ENCODE assay signal across 8 cellular contexts in genomic region chr20:45791668-45792512, GRCh38. TPM values are rescaled to one million over a fixed set of nuclear protein-coding genes. Genes with fewer than 3 reads are reported as not detected.
DNase-seq lines count a peak whose midpoint lies in the region; ATAC-seq, FAIRE-seq and TF ChIP-seq lines count a peak whose summit lies in the region.

TSS of gene DNTTIP1 (plus strand) at chr20:45791954. CDS start at chr20:45792005, 51 bp downstream.
TSS of gene WFDC3 (minus strand) at chr20:45791883. CDS start at chr20:45789975, 1,908 bp downstream.

- peak; percentile 88 for ATAC-seq in HG02840 (IDR thresholded peaks at IDR 0.05; ENCODE audit: low FRiP score, unreplicated experiment)

- peak within 1 kb of the TSS; percentile 93 for H3K4me2 ChIP-seq in astrocyte (ENCODE audit: low read length)
- peak within 1 kb of the TSS; percentile 89 for H3K4me2 ChIP-seq in hepatocyte

- intact Hi-C loops in uterus (cut with DNase I; ENCODE audit: low total_unique reads) = no loop called here

- peaks cover 12% of the 10 kb centered on the region for H3K4me1 ChIP-seq in astrocyte (ENCODE audit: insufficient read depth, low read length)
- H3K4me1 ChIP-seq in hepatocyte (ENCODE audit: insufficient read depth) = peaks cover 7% of the 10 kb centered on the region
- no peaks in the 10 kb centered on the region for H3K4me1 ChIP-seq in uterus

- peaks cover 2% of the 10 kb centered on the region for H3K27me3 Mint-ChIP-seq in astrocyte (ENCODE audit: low read depth, unreplicated experiment)

- peaks cover 26% of the 10 kb centered on the region for H3K36me3 ChIP-seq in astrocyte (ENCODE audit: insufficient read depth, low read length)
- no peaks in the 10 kb centered on the region for H3K36me3 ChIP-seq in hepatocyte (replicated peaks; ENCODE audit: insufficient read depth, low read depth)
- H3K36me3 ChIP-seq in uterus = no peaks in the 10 kb centered on the region

- peak within 1 kb of the TSS; percentile 75 for H3K27ac ChIP-seq in astrocyte (ENCODE audit: low read depth, low read length)
- peak within 1 kb of the TSS; percentile 89 for H3K27ac ChIP-seq in hepatocyte
- H3K27ac ChIP-seq in uterus = peak within 1 kb of the TSS; percentile 80 to 95

- peak within 1 kb of the TSS; percentile 93 for H3K9ac ChIP-seq in astrocyte (ENCODE audit: low read length)

- WGBS in hepatocyte (ENCODE audit: low lambda C conversion rate, missing lambda C conversion rate) = 1% methylated on average over 63 of the region's 63 CpGs

- H3K4me3 Mint-ChIP-seq in astrocyte (ENCODE audit: unreplicated experiment) = peak within 1 kb of the TSS; percentile 98

- DNase-seq in GM13976 (ENCODE audit: low spot score) (peak; percentile 95), NCI-H1694 treated with DMSO at 0.1 percent for 48 hours (lab: John Stamatoyannopoulos, UW) (peak; percentile 45), T-helper 22 cell (ENCODE audit: low read depth) (peak; percentile 74), astrocyte (ENCODE audit: low read depth) (peak; percentile 78), hepatocyte (ENCODE audit: low spot score) (peak; percentile 97), putamen (ENCODE audit: low spot score) (peak; percentile 87), uterus (peak; percentile 90 to 92)

- in situ Hi-C loops in GM13976 (cut with MboI; ENCODE audit: low sequenced_read_pairs, unreplicated experiment) = no loop called here

- no peak for FAIRE-seq in astrocyte (lab: Jason Lieb, UNC)

- H3K9me3 Mint-ChIP-seq in astrocyte (ENCODE audit: unreplicated experiment) = no peaks in the 10 kb centered on the region

- H3K9me3 ChIP-seq in astrocyte (ENCODE audit: insufficient read depth, low read depth, low read length) = no peaks in the 10 kb centered on the region
- no peaks in the 10 kb centered on the region for H3K9me3 ChIP-seq in hepatocyte (ENCODE audit: low read depth)
- H3K9me3 ChIP-seq in uterus = no peaks in the 10 kb centered on the region

- no peaks in the 10 kb centered on the region for H3K9me2 ChIP-seq in hepatocyte (replicated peaks; ENCODE audit: insufficient read depth)

- peaks cover 23% of the 10 kb centered on the region for H3K79me2 ChIP-seq in astrocyte (ENCODE audit: insufficient read depth, low read length)
- H3K79me2 ChIP-seq in hepatocyte = peaks cover 14% of the 10 kb centered on the region

- H4K20me1 ChIP-seq in astrocyte (ENCODE audit: insufficient read depth, low read length) (no peaks in the 10 kb centered on the region), hepatocyte (ENCODE audit: insufficient read depth, poor library complexity, severe bottlenecking) (no peaks in the 10 kb centered on the region)

- TF ChIP-seq POLR2A in uterus (IDR thresholded peaks at IDR 0.05) = peak; percentile 20 to 84

- H3K4me3 ChIP-seq in astrocyte (ENCODE audit: insufficient read depth, low read depth, low read length) (peak within 1 kb of the TSS; percentile 86), hepatocyte (peak within 1 kb of the TSS; percentile 78), uterus (peak within 1 kb of the TSS; percentile 62 to 97)

- H3K27me3 ChIP-seq in astrocyte (ENCODE audit: insufficient read depth, low read length) (no peaks in the 10 kb centered on the region), hepatocyte (no peaks in the 10 kb centered on the region), uterus (no peaks in the 10 kb centered on the region)

- peaks cover 6% of the 10 kb centered on the region for H3K4me1 Mint-ChIP-seq in astrocyte (ENCODE audit: low read depth, unreplicated experiment)

- H3K27ac Mint-ChIP-seq in astrocyte (ENCODE audit: unreplicated experiment) = peak within 1 kb of the TSS; percentile 100

- H2AFZ ChIP-seq in astrocyte (ENCODE audit: low read depth, low read length) (peak within 1 kb of the TSS; percentile 97), hepatocyte (peak within 1 kb of the TSS; percentile 55)

- TF ChIP-seq CTCF in GM13976 (IDR thresholded peaks at IDR 0.05; ENCODE audit: borderline replicate concordance, control extremely low read depth, extremely low read depth, insufficient read depth, missing control alignments) (no peak), astrocyte (IDR thresholded peaks at IDR 0.05; ENCODE audit: insufficient read depth, low read depth, low read length) (no peak), hepatocyte (IDR thresholded peaks at IDR 0.05; ENCODE audit: poor library complexity) (no peak), uterus (IDR thresholded peaks at IDR 0.05) (peak in 3 of 4 experiments; percentile 11 to 36 (median 14))

- H3K36me3 Mint-ChIP-seq in astrocyte (ENCODE audit: low read depth, unreplicated experiment) = peaks cover 8% of the 10 kb centered on the region

RNA-seq across cellular contexts. Expression of gene DNTTIP1, which starts in this region (rescaled TPM):
- total RNA-seq in astrocyte (28.1 and 28.7 TPM in 2 replicates), hepatocyte (18.8 and 25.2 TPM in 2 replicates), uterus (10 to 100 TPM; 11.2 to 29.8 (median 17.1) TPM)
- 60.3 and 65.1 TPM in 2 replicates for polyA plus RNA-seq in hepatocyte

RNA-seq across cellular contexts. Expression of gene WFDC3, which starts in this region (rescaled TPM):
- total RNA-seq in astrocyte = 2.0 and 2.2 TPM in 2 replicates
- total RNA-seq in hepatocyte = 0.72 and 2.6 TPM in 2 replicates
- polyA plus RNA-seq in hepatocyte = 9.9 and 16.8 TPM in 2 replicates
- 1 to 10 TPM in 1 of 4 donors, not detected in 3; 2.0 TPM for total RNA-seq in uterus

Comparison
In these comparisons a context has a peak if more than half of its experiments do, and no peak if none do; other contexts are left out.
1. Peak in every context shown above with its lines: DNase-seq, ATAC-seq, H3K4me3 ChIP-seq and H3K27ac ChIP-seq.
2. DNase-seq: peak in every context shown above with its lines; median percentile 97 in hepatocyte; 95 in GM13976; 91 in uterus; 87 in putamen; 78 in astrocyte; 74 in T-helper 22 cell; 45 in NCI-H1694 treated with DMSO at 0.1 percent for 48 hours.
3. CTCF ChIP-seq: peak in uterus (3 of 4); none in GM13976 (single experiment), astrocyte (single experiment) and hepatocyte (single experiment).